ENCODE assay signal across 18 cellular contexts in genomic region chr9:111287127-111287526, GRCh38. TPM values are rescaled to one million over a fixed set of nuclear protein-coding genes. Genes with fewer than 3 reads are reported as not detected.
DNase-seq lines count a peak whose midpoint lies in the region; ATAC-seq and TF ChIP-seq lines count a peak whose summit lies in the region.
"Had no signal": no experiment of that assay in that cellular context is flagged by ENCODE, and none has a peak within 500 bp of the region (broad histone marks: within the 10 kb centered on the region; RNA-seq: fewer than 3 reads in every experiment).

No MANE protein-coding gene starts in this region.

- POLR2A ChIA-PET in AG04450 (lab: Yijun Ruan, JAX): no interaction called here

- peak; percentile 43 for DNase-seq in AG04450 (ENCODE audit: low read depth, low spot score)
- peak; percentile 52 for DNase-seq in HS-27A (ENCODE audit: low read depth)
- peak; percentile 52 for DNase-seq in astrocyte of the cerebellum (ENCODE audit: low read depth)
- DNase-seq in iris pigment epithelial cell (ENCODE audit: low read depth): peak; percentile 71
- DNase-seq in left lung: no peak
- no peak for DNase-seq in activated T-cell treated with anti-CD3 and anti-CD28 coated beads, Interleukin-2, amount 50 U/mL, for 1 hour
- DNase-seq in superior temporal gyrus (ENCODE audit: extremely low spot score): no peak
- no peak for DNase-seq in amygdala (lab: John Stamatoyannopoulos, UW)
- DNase-seq: activated CD8-positive, alpha-beta memory T cell treated with anti-CD3 and anti-CD28 coated beads, Interleukin-2, amount 50 U/mL, for 48 hours; activated naive CD8-positive, alpha-beta T cell treated with anti-CD3 and anti-CD28 coated beads, Interleukin-2, amount 50 U/mL, for 24 hours; DMS53; midbrain; NCI-H1417 treated with DMSO at 0.1 percent for 48 hours; NCI-H524 treated with DMSO at 0.1 percent for 48 hours; SHP77; stimulated activated CD8-positive, alpha-beta memory T cell treated with anti-CD3 and anti-CD28 coated beads, Interleukin-4, amount 100 ng/mL, for 48 hours; upper lobe of left lung had no signal

- in situ Hi-C loops in astrocyte of the cerebellum (cut with HindIII; ENCODE audit: low sequenced_read_pairs): no loop called here

- ATAC-seq in left lung: no peak
- ATAC-seq: activated naive CD8-positive, alpha-beta T cell treated with anti-CD3 and anti-CD28 coated beads, Interleukin-2, amount 50 U/mL, for 24 hours had no signal

- CTCF ChIA-PET in AG04450 (lab: Charles Lee): interaction anchor here (0.7 kb wide), 1 partner anchor 277 kb away, joined by 3 read pairs; no protein-coding TSS in a partner anchor

- H3K4me1 ChIP-seq in left lung: peaks cover 0 to 8% of the 10 kb centered on the region in 2 donors
- H3K4me1 ChIP-seq: upper lobe of left lung had no signal

- intact Hi-C loops in left lung (cut with DNase I): no loop called here

- H3K4me3 ChIP-seq in AG04450 (ENCODE audit: low read depth, low read length) (no peak overlapping the region), astrocyte of the cerebellum (ENCODE audit: low read depth, low read length) (no peak overlapping the region), left lung (no peak overlapping the region)
- H3K4me3 ChIP-seq: upper lobe of left lung had no signal

- H3K27me3 ChIP-seq in AG04450 (ENCODE audit: control insufficient read depth, insufficient read depth, low read length) (no peaks in the 10 kb centered on the region), left lung (no peaks in the 10 kb centered on the region)
- H3K27me3 ChIP-seq: upper lobe of left lung had no signal

- H3K36me3 ChIP-seq in left lung: no peaks in the 10 kb centered on the region
- H3K36me3 ChIP-seq: upper lobe of left lung had no signal

- no peaks in the 10 kb centered on the region for H3K9me3 ChIP-seq in AG04450 (ENCODE audit: control insufficient read depth, insufficient read depth, low read length)
- H3K9me3 ChIP-seq in left lung: no peaks in the 10 kb centered on the region
- H3K9me3 ChIP-seq: upper lobe of left lung had no signal

- TF ChIP-seq CTCF in AG04450 (IDR thresholded peaks at IDR 0.05; ENCODE audit: low read depth, low read length): no peak
- TF ChIP-seq CTCF in astrocyte of the cerebellum (IDR thresholded peaks at IDR 0.05; ENCODE audit: low read depth, low read length, missing control alignments): no peak
- no peak for TF ChIP-seq CTCF in left lung (IDR thresholded peaks at IDR 0.05)

- H3K27ac ChIP-seq in AG04450 (ENCODE audit: low read depth, low read length) (no peak overlapping the region), left lung (no peak overlapping the region)
- H3K27ac ChIP-seq: upper lobe of left lung had no signal

RNA-seq across cellular contexts. Expression of gene OR2K2, which starts 42.9 kb away (rescaled TPM):
- polyA plus RNA-seq in AG04450 (2011; rRNA removed): not detected in 2 replicates
- polyA minus RNA-seq in AG04450 (2011; rRNA and poly(A)+ RNA removed): not detected in 2 replicates
- not detected for total RNA-seq in left lung
- total RNA-seq: HT-29, upper lobe of left lung had no signal

Comparison
In these comparisons a context has a peak if more than half of its experiments do, and no peak if none do; other contexts are left out.
1. DNase-seq: peak in AG04450 (single experiment), HS-27A (single experiment), astrocyte of the cerebellum (single experiment) and iris pigment epithelial cell (single experiment); none in left lung (0 of 2), activated T-cell treated with anti-CD3 and anti-CD28 coated beads, Interleukin-2, amount 50 U/mL, for 1 hour (single experiment), superior temporal gyrus (single experiment) and amygdala (0 of 56).